Comparison of ENCODE assay signal across 1 cellular context in the genomic region with DNA sequence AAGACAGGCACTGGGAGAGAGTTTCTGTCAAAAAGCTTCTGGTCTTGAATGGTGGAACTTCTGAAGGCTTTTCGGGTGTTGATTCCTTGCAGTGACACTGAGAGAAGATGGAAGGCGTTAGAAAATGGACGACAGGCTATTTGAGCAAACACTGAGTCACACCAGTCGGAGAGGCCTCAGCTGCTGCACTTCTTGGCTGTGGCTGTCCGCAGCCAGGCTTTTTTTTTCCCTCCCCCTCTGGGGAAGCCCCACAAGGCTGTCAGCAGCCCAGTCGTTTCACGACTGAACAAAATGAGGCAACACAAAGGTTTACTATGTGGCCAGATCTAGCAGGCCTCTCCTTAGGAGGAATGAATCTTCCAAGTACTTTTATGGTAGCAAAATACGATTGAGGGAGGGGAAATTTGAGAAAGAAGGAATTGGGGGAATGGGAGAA.
TF ChIP-seq lines count a peak whose summit lies in the region.

No MANE protein-coding gene starts in this region.

TF ChIP-seq in SK-N-SH, 30 proteins besides CTCF, POLR2A, EP300 and RAD21 (continued from another document):
- TF ChIP-seq NFIC (IDR thresholded peaks at IDR 0.05; ENCODE audit: borderline replicate concordance) (peak; percentile 12; the same call in 1 of the 2 replicates), YY1 (IDR thresholded peaks at IDR 0.05; ENCODE audit: low read depth) (peak; percentile 92)
TF ChIP-seq in SK-N-SH: peak in this region for 9.
